In the genomic region with DNA sequence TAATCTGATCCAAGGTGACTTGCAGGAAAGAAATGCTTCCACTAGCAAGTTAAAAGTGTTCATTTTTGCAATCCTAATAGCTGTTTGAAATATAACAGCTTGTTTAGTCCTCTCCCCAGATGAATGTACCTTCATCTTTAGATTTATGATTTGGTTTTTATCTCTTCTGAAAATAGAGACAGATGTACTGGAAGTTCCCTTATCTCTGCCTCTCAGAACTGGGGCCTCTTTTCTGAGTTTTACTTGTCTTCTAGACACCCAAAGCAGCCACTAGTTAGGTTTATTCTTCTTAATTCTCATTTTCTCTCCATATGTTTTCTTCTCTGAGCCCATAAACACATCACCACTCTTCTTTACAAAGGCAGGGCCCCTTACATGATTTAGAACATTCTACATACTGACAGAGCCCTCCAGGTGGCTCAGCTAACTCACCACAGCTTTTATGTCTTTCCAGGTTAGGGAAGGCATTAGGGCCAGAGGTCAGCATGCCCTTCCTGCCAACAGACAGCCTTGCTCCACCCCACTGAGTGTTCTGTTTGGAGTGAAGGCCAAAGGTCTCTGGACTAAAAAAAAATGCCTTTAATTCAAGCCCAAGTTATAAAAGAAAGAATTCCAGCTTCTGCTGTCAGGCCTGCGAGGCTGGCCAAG, we compare ENCODE assay signal across 12 cellular contexts.
A peak's percentile ranks its signal among the peaks of the same experiment; 100 is the strongest.
DNase-seq lines count a peak whose midpoint lies in the region; ATAC-seq, FAIRE-seq and TF ChIP-seq lines count a peak whose summit lies in the region.
"Had no signal": no experiment of that assay in that cellular context is flagged by ENCODE, and none has a peak within 500 bp of the region (broad histone marks: within the 10 kb centered on the region; RNA-seq: fewer than 3 reads in every experiment).

No MANE protein-coding gene starts in this region.

- peak overlapping the region; percentile 83 for H3K27ac Mint-ChIP-seq in activated CD4-positive, alpha-beta T cell treated with anti-CD3 and anti-CD28 coated beads for 36 hours
- H3K27ac Mint-ChIP-seq in activated CD4-positive, alpha-beta T cell treated with anti-CD3 and anti-CD28 coated beads, Interleukin-2, amount 10 ng/mL, durations not matched to agents 7 days and 5 days: no peak overlapping the region
- H3K27ac Mint-ChIP-seq in stimulated activated naive CD8-positive, alpha-beta T cell treated with anti-CD3 and anti-CD28 coated beads, Interleukin-15, amount 100 ng/mL, for 72 hours: peak overlapping the region in 1 of 2 donors; percentile 81

- no peaks in the 10 kb centered on the region for H3K36me3 ChIP-seq in adipocyte (ENCODE audit: control insufficient read depth, insufficient read depth, low read length, severe bottlenecking)
- no peaks in the 10 kb centered on the region for H3K36me3 ChIP-seq in right lobe of liver

- no peak for FAIRE-seq in GM12892 (lab: Jason Lieb, UNC)

- peaks cover 54% of the 10 kb centered on the region for H3K4me1 ChIP-seq in adipocyte (ENCODE audit: control insufficient read depth, insufficient read depth, low read length)
- peaks cover 0 to 46% (median 21%) of the 10 kb centered on the region in 4 donors for H3K4me1 ChIP-seq in right lobe of liver

- ATAC-seq in activated CD4-positive, alpha-beta T cell treated with anti-CD3 and anti-CD28 coated beads for 36 hours: peak; percentile 11
- ATAC-seq in right lobe of liver: peak; percentile 73 to 87 (median 85)
- no peak for ATAC-seq in stimulated activated naive CD8-positive, alpha-beta T cell treated with anti-CD3 and anti-CD28 coated beads, Interleukin-15, amount 100 ng/mL, for 72 hours
- ATAC-seq in GM18519 (IDR thresholded peaks at IDR 0.05; ENCODE audit: low FRiP score, unreplicated experiment): no peak

- TF ChIP-seq CTCF in right lobe of liver (IDR thresholded peaks at IDR 0.05) (no peak), GM13977 (IDR thresholded peaks at IDR 0.05; ENCODE audit: extremely low read depth, insufficient read depth, missing control alignments) (no peak)

- no peaks in the 10 kb centered on the region for H3K36me3 Mint-ChIP-seq in activated CD4-positive, alpha-beta T cell treated with anti-CD3 and anti-CD28 coated beads for 36 hours (ENCODE audit: low read depth)
- no peaks in the 10 kb centered on the region for H3K36me3 Mint-ChIP-seq in activated CD4-positive, alpha-beta T cell treated with anti-CD3 and anti-CD28 coated beads, Interleukin-2, amount 10 ng/mL, durations not matched to agents 7 days and 5 days (ENCODE audit: low read depth)

- no peak for TF ChIP-seq POLR2A in right lobe of liver (IDR thresholded peaks at IDR 0.05)
- TF ChIP-seq POLR2A in GM12892 (IDR thresholded peaks at IDR 0.05; ENCODE audit: low read depth, low read length): no peak

- 33% methylated on average over 1 of the region's 1 CpG for WGBS in right lobe of liver (ENCODE audit: insufficient coverage, low coverage, low lambda C conversion rate, missing lambda C conversion rate)

- peak overlapping the region; percentile 48 for H3K9ac ChIP-seq in adipocyte (ENCODE audit: low read length)
- H3K9ac ChIP-seq: KMS-11 had no signal

- in situ Hi-C loops in GM13977 (cut with MboI; ENCODE audit: low pct_unique_long_range_greater_than_20kb, low sequenced_read_pairs, unreplicated experiment): no loop called here

- H3K27me3 Mint-ChIP-seq in activated CD4-positive, alpha-beta T cell treated with anti-CD3 and anti-CD28 coated beads for 36 hours: peaks cover 3% of the 10 kb centered on the region
- H3K27me3 Mint-ChIP-seq in activated CD4-positive, alpha-beta T cell treated with anti-CD3 and anti-CD28 coated beads, Interleukin-2, amount 10 ng/mL, durations not matched to agents 7 days and 5 days: peaks cover 3% of the 10 kb centered on the region
- no peaks in the 10 kb centered on the region for H3K27me3 Mint-ChIP-seq in stimulated activated naive CD8-positive, alpha-beta T cell treated with anti-CD3 and anti-CD28 coated beads, Interleukin-15, amount 100 ng/mL, for 72 hours

- H3K4me3 Mint-ChIP-seq in activated CD4-positive, alpha-beta T cell treated with anti-CD3 and anti-CD28 coated beads for 36 hours: no peak overlapping the region
- no peak overlapping the region for H3K4me3 Mint-ChIP-seq in activated CD4-positive, alpha-beta T cell treated with anti-CD3 and anti-CD28 coated beads, Interleukin-2, amount 10 ng/mL, durations not matched to agents 7 days and 5 days
- H3K4me3 Mint-ChIP-seq in stimulated activated naive CD8-positive, alpha-beta T cell treated with anti-CD3 and anti-CD28 coated beads, Interleukin-15, amount 100 ng/mL, for 72 hours: peak overlapping the region; percentile 1 to 56

- peak overlapping the region; percentile 53 to 81 (median 69) for H3K27ac ChIP-seq in right lobe of liver
- H3K27ac ChIP-seq: KMS-11 had no signal

- intact Hi-C loops in activated CD4-positive, alpha-beta T cell treated with anti-CD3 and anti-CD28 coated beads for 36 hours (cut with DNase I, micrococcal nuclease): loop anchor here (2.0 to 5.0 kb wide), 5 partner anchors 43 to 383 kb away; partner anchors contain the start of genes MAP4K3 (in 1 of the 2) and THUMPD2 (in 1 of the 2)
- intact Hi-C loops in right lobe of liver (cut with DNase I): no loop called here

- H3K9me3 ChIP-seq in adipocyte (ENCODE audit: control insufficient read depth, low read length) (no peaks in the 10 kb centered on the region), right lobe of liver (no peaks in the 10 kb centered on the region)

- H3K4me3 ChIP-seq in adipocyte (ENCODE audit: low read length) (no peak overlapping the region), right lobe of liver (no peak overlapping the region)

- H3K9me3 Mint-ChIP-seq in activated CD4-positive, alpha-beta T cell treated with anti-CD3 and anti-CD28 coated beads for 36 hours (ENCODE audit: low read depth): no peaks in the 10 kb centered on the region
- H3K9me3 Mint-ChIP-seq in activated CD4-positive, alpha-beta T cell treated with anti-CD3 and anti-CD28 coated beads, Interleukin-2, amount 10 ng/mL, durations not matched to agents 7 days and 5 days: no peaks in the 10 kb centered on the region
- no peaks in the 10 kb centered on the region for H3K9me3 Mint-ChIP-seq in stimulated activated naive CD8-positive, alpha-beta T cell treated with anti-CD3 and anti-CD28 coated beads, Interleukin-15, amount 100 ng/mL, for 72 hours

- peaks cover 33% of the 10 kb centered on the region for H3K4me1 Mint-ChIP-seq in activated CD4-positive, alpha-beta T cell treated with anti-CD3 and anti-CD28 coated beads for 36 hours
- peaks cover 19% of the 10 kb centered on the region for H3K4me1 Mint-ChIP-seq in activated CD4-positive, alpha-beta T cell treated with anti-CD3 and anti-CD28 coated beads, Interleukin-2, amount 10 ng/mL, durations not matched to agents 7 days and 5 days
- peaks cover 50% of the 10 kb centered on the region for H3K4me1 Mint-ChIP-seq in stimulated activated naive CD8-positive, alpha-beta T cell treated with anti-CD3 and anti-CD28 coated beads, Interleukin-15, amount 100 ng/mL, for 72 hours

- DNase-seq in activated CD4-positive, alpha-beta T cell treated with anti-CD3 and anti-CD28 coated beads for 36 hours: no peak
- no peak for DNase-seq in activated CD4-positive, alpha-beta T cell treated with anti-CD3 and anti-CD28 coated beads, Interleukin-2, amount 10 ng/mL, durations not matched to agents 7 days and 5 days
- no peak for DNase-seq in adipocyte (ENCODE audit: low read depth)
- DNase-seq in right lobe of liver: peak; percentile 58 to 78 (median 70)
- no peak for DNase-seq in stimulated activated naive CD8-positive, alpha-beta T cell treated with anti-CD3 and anti-CD28 coated beads, Interleukin-15, amount 100 ng/mL, for 72 hours
- no peak for DNase-seq in GM13977 (ENCODE audit: low spot score)
- no peak for DNase-seq in GM12892 (ENCODE audit: insufficient read length)
- DNase-seq: ACHN; stimulated activated CD4-positive, alpha-beta T cell treated with anti-CD3 and anti-CD28 coated beads, Interleukin-12 subunit alpha, Interleukin-12 subunit beta, amount 100 ng/mL, for 4 hours; stimulated activated naive CD4-positive, alpha-beta T cell had no signal

- H3K27me3 ChIP-seq in adipocyte (replicated peaks; ENCODE audit: control insufficient read depth, insufficient read depth, low read length): no peaks in the 10 kb centered on the region
- H3K27me3 ChIP-seq in right lobe of liver: no peaks in the 10 kb centered on the region

- POLR2A ChIA-PET in activated CD4-positive, alpha-beta T cell treated with anti-CD3 and anti-CD28 coated beads for 36 hours (lab: Charles Lee): interaction anchor here (1.0 kb wide), 1 partner anchor 384 kb away, joined by 7 read pairs; no protein-coding TSS in a partner anchor
- POLR2A ChIA-PET in activated CD4-positive, alpha-beta T cell treated with anti-CD3 and anti-CD28 coated beads, Interleukin-2, amount 10 ng/mL, durations not matched to agents 7 days and 5 days (lab: Charles Lee): no interaction called here

- CTCF ChIA-PET in activated CD4-positive, alpha-beta T cell treated with anti-CD3 and anti-CD28 coated beads for 36 hours (lab: Charles Lee): interaction anchor here (0.7 to 2.2 kb wide), 6 partner anchors 16 to 453 kb away, joined by 3 to 5 read pairs (median 4); no protein-coding TSS in a partner anchor
- CTCF ChIA-PET in activated CD4-positive, alpha-beta T cell treated with anti-CD3 and anti-CD28 coated beads, Interleukin-2, amount 10 ng/mL, durations not matched to agents 7 days and 5 days (lab: Charles Lee): interaction anchor here (1.0 to 1.6 kb wide), 2 partner anchors 17 to 20 kb away, joined by 3 to 5 read pairs; no protein-coding TSS in a partner anchor

Comparison
In these comparisons a context has a peak if more than half of its experiments do, and no peak if none do; other contexts are left out.
1. ATAC-seq: peak in activated CD4-positive, alpha-beta T cell treated with anti-CD3 and anti-CD28 coated beads for 36 hours (single experiment) and right lobe of liver (4 of 4); none in stimulated activated naive CD8-positive, alpha-beta T cell treated with anti-CD3 and anti-CD28 coated beads, Interleukin-15, amount 100 ng/mL, for 72 hours (single experiment) and GM18519 (single experiment).
2. DNase-seq: peak in right lobe of liver (3 of 3); none in activated CD4-positive, alpha-beta T cell treated with anti-CD3 and anti-CD28 coated beads for 36 hours (single experiment), activated CD4-positive, alpha-beta T cell treated with anti-CD3 and anti-CD28 coated beads, Interleukin-2, amount 10 ng/mL, durations not matched to agents 7 days and 5 days (single experiment), adipocyte (single experiment), stimulated activated naive CD8-positive, alpha-beta T cell treated with anti-CD3 and anti-CD28 coated beads, Interleukin-15, amount 100 ng/mL, for 72 hours (0 of 2), GM13977 (single experiment) and GM12892 (single experiment).
3. H3K4me3 Mint-ChIP-seq: peak in stimulated activated naive CD8-positive, alpha-beta T cell treated with anti-CD3 and anti-CD28 coated beads, Interleukin-15, amount 100 ng/mL, for 72 hours (2 of 2); none in activated CD4-positive, alpha-beta T cell treated with anti-CD3 and anti-CD28 coated beads for 36 hours (single experiment) and activated CD4-positive, alpha-beta T cell treated with anti-CD3 and anti-CD28 coated beads, Interleukin-2, amount 10 ng/mL, durations not matched to agents 7 days and 5 days (single experiment).
4. intact Hi-C loops: an anchor here in activated CD4-positive, alpha-beta T cell treated with anti-CD3 and anti-CD28 coated beads for 36 hours (2.0 to 5.0 kb wide); none called in right lobe of liver.